ENCODE assay signal across 2 cellular contexts in the genomic region with DNA sequence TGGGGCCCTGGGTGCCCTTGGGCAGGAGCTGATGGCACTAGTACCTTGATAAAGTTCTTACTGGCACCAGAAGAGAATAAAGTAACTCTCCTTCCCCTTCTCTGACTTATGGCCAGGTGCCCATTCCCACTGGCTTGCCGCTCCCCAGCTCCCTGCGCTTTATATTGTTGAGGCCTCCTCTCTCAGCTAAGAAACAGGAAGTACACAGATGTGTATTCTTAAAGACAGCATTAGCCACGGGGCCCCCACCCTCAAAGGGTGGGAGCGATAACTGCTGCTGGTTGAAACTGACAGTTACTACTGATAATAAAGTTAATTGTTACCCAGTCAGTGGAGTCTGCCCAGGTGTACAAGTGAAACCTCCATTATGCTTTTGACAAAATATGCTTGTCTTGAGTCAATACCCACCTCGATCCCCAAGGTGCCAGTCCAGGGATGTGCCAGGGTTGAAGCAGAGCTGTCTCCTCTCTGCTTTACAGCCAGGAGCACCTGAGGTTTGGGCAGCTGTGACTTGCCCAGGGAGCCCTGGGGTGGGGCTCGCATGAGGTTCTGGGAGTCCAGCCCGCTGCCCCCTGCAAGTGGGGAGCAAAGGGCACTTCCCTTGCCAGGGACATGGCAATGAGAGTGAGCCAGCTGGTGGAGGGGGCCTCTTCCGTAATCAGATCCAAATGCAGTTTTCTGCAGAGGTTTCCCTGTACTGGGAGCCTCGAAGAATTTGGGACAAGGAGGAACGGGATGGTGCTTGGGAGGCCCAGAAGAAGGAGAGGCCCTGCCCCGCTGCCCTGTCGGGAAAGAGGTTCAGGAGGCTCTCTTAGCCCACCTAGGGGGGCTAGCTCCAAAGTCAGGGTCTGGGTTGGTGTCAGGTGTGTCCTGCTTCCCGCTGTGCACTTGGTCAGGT.
A peak's percentile ranks its signal among the peaks of the same experiment; 100 is the strongest.
TF ChIP-seq lines count a peak whose summit lies in the region.

No MANE protein-coding gene starts in this region.

TF ChIP-seq in HCT116, 20 proteins besides CTCF, POLR2A, EP300 and RAD21:
- no peak for TF ChIP-seq SP1 (IDR thresholded peaks at IDR 0.05; ENCODE audit: low read depth)
- TF ChIP-seq SRF (IDR thresholded peaks at IDR 0.05; ENCODE audit: low read depth), result no peak
- TF ChIP-seq TCF7L2 (IDR thresholded peaks at IDR 0.05; ENCODE audit: borderline replicate concordance, extremely low read depth, insufficient read depth, insufficient read length), result no peak
- TF ChIP-seq POLR2AphosphoS5 (IDR thresholded peaks at IDR 0.05; ENCODE audit: low read depth, low read length), result no peak
- TF ChIP-seq ELF1 (IDR thresholded peaks at IDR 0.05; ENCODE audit: borderline replicate concordance, low read depth), result no peak
- no peak for TF ChIP-seq FOSL1 (IDR thresholded peaks at IDR 0.05; ENCODE audit: low read depth)
- no peak for TF ChIP-seq EZH2 (IDR thresholded peaks at IDR 0.05)
- TF ChIP-seq CEBPB (IDR thresholded peaks at IDR 0.05; ENCODE audit: low read depth), result no peak
- TF ChIP-seq, protein P1, sequence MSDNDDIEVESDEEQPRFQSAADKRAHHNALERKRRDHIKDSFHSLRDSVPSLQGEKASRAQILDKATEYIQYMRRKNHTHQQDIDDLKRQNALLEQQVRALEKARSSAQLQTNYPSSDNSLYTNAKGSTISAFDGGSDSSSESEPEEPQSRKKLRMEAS (IDR thresholded peaks at IDR 0.05), result no peak
- TF ChIP-seq ZFX (IDR thresholded peaks at IDR 0.05), result no peak

TF ChIP-seq in HepG2, 621 proteins besides CTCF, POLR2A, EP300 and RAD21 (continues in another document):
- TF ChIP-seq ZMYM3 (CRISPR knock-in tag; IDR thresholded peaks at IDR 0.05) (no peak), ZNF430 (CRISPR knock-in tag; IDR thresholded peaks at IDR 0.05) (0 out of 2 replicates have a peak, but pooled peaks have one; percentile 6), NONO (IDR thresholded peaks at IDR 0.05) (no peak), NONO (CRISPR knock-in tag; conservative IDR thresholded peaks at IDR 0.05) (0 out of 2 replicates have a peak, but pooled peaks have one; percentile 36), ZNF777 (CRISPR knock-in tag; IDR thresholded peaks at IDR 0.05) (0 out of 2 replicates have a peak, but pooled peaks have one; percentile 22), CENPT (CRISPR knock-in tag; IDR thresholded peaks at IDR 0.05; ENCODE audit: low read depth) (no peak), POLR2G (IDR thresholded peaks at IDR 0.05; ENCODE audit: low read depth, low read length) (peak; percentile 46), ETV5 (CRISPR knock-in tag; IDR thresholded peaks at IDR 0.05; ENCODE audit: borderline replicate concordance) (peak; percentile 34; the same call in 1 of the 2 replicates), HOXD1 (CRISPR knock-in tag; IDR thresholded peaks at IDR 0.05) (no peak), SIX4 (CRISPR knock-in tag; IDR thresholded peaks at IDR 0.05) (peak; percentile 37; the same call in 1 of the 2 replicates), ZBTB40 (IDR thresholded peaks at IDR 0.05) (no peak), ZBTB40 (CRISPR knock-in tag; IDR thresholded peaks at IDR 0.05) (0 out of 2 replicates have a peak, but pooled peaks have one; percentile 50), HIC2 (CRISPR knock-in tag; IDR thresholded peaks at IDR 0.05; ENCODE audit: low read depth) (peak; percentile 93), RAD51 (IDR thresholded peaks at IDR 0.05; ENCODE audit: borderline replicate concordance) (no peak), ZNF891 (CRISPR knock-in tag; IDR thresholded peaks at IDR 0.05) (0 out of 2 replicates have a peak, but pooled peaks have one; percentile 14), SPEN (CRISPR knock-in tag; IDR thresholded peaks at IDR 0.05; ENCODE audit: low read depth) (no peak), HNF4A (CRISPR knock-in tag; IDR thresholded peaks at IDR 0.05) (peak; percentile 67), ZNF788 (CRISPR knock-in tag; IDR thresholded peaks at IDR 0.05; ENCODE audit: borderline replicate concordance) (0 out of 2 replicates have a peak, but pooled peaks have one; percentile 37), NCOR1 (IDR thresholded peaks at IDR 0.05; ENCODE audit: borderline replicate concordance, low read length) (0 out of 2 replicates have a peak, but pooled peaks have one; percentile 27), MXI1 (IDR thresholded peaks at IDR 0.05; ENCODE audit: borderline replicate concordance, low read depth, low read length) (no peak), ZNF530 (CRISPR knock-in tag; IDR thresholded peaks at IDR 0.05; ENCODE audit: low read depth) (no peak), EZH2 (conservative IDR thresholded peaks at IDR 0.05; ENCODE audit: low read depth, low read length) (no peak), LCORL (IDR thresholded peaks at IDR 0.05) (no peak), LCORL (CRISPR knock-in tag; IDR thresholded peaks at IDR 0.05) (peak; percentile 52; the same call in 1 of the 2 replicates), PATZ1 (CRISPR knock-in tag; IDR thresholded peaks at IDR 0.05) (peak; percentile 69)
- TF ChIP-seq, protein P2, sequence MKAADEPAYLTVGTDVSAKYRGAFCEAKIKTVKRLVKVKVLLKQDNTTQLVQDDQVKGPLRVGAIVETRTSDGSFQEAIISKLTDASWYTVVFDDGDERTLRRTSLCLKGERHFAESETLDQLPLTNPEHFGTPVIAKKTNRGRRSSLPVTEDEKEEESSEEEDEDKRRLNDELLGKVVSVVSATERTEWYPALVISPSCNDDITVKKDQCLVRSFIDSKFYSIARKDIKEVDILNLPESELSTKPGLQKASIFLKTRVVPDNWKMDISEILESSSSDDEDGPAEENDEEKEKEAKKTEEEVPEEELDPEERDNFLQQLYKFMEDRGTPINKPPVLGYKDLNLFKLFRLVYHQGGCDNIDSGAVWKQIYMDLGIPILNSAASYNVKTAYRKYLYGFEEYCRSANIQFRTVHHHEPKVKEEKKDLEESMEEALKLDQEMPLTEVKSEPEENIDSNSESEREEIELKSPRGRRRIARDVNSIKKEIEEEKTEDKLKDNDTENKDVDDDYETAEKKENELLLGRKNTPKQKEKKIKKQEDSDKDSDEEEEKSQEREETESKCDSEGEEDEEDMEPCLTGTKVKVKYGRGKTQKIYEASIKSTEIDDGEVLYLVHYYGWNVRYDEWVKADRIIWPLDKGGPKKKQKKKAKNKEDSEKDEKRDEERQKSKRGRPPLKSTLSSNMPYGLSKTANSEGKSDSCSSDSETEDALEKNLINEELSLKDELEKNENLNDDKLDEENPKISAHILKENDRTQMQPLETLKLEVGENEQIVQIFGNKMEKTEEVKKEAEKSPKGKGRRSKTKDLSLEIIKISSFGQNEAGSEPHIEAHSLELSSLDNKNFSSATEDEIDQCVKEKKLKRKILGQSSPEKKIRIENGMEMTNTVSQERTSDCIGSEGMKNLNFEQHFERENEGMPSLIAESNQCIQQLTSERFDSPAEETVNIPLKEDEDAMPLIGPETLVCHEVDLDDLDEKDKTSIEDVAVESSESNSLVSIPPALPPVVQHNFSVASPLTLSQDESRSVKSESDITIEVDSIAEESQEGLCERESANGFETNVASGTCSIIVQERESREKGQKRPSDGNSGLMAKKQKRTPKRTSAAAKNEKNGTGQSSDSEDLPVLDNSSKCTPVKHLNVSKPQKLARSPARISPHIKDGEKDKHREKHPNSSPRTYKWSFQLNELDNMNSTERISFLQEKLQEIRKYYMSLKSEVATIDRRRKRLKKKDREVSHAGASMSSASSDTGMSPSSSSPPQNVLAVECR (CRISPR knock-in tag; IDR thresholded peaks at IDR 0.05; ENCODE audit: borderline replicate concordance), result peak; percentile 16; the same call in 1 of the 2 replicates
- TF ChIP-seq, protein P1 (IDR thresholded peaks at IDR 0.05), result peak; percentile 38; the same call in 1 of the 2 replicates
